Comparison of ENCODE assay signal across 1 cellular context in genomic region chr20:32537657-32538525, GRCh38.
TF ChIP-seq lines count a peak whose summit lies in the region.

No MANE protein-coding gene starts in this region.

TF ChIP-seq in GM12878, 131 proteins besides CTCF, POLR2A, EP300 and RAD21:
- TF ChIP-seq SKIL (IDR thresholded peaks at IDR 0.05; ENCODE audit: low read depth, poor library complexity, severe bottlenecking): no peak
- TF ChIP-seq IKZF2 (IDR thresholded peaks at IDR 0.05): no peak
- peak; percentile 53; the same call in 1 of the 2 replicates for TF ChIP-seq MLLT1 (IDR thresholded peaks at IDR 0.05)
- TF ChIP-seq FOXK2 (IDR thresholded peaks at IDR 0.05): no peak
